1 cellular context compared by ENCODE assay signal in genomic region chr11:101441747-101442146, GRCh38.
TF ChIP-seq lines count a peak whose summit lies in the region.

No MANE protein-coding gene starts in this region.

TF ChIP-seq in SK-N-SH treated with all-trans-retinoic acid at 6 μM for 48 hours, 23 proteins besides CTCF, POLR2A, EP300 and RAD21 (continued from another document):
- no peak for TF ChIP-seq CREB5 (CRISPR knock-in tag; IDR thresholded peaks at IDR 0.05; ENCODE audit: low read depth)
- no peak for TF ChIP-seq TSHZ2 (CRISPR knock-in tag; IDR thresholded peaks at IDR 0.05)
- TF ChIP-seq CSRNP3 (CRISPR knock-in tag; IDR thresholded peaks at IDR 0.05) = no peak
- no peak for TF ChIP-seq ZNF70 (CRISPR knock-in tag; IDR thresholded peaks at IDR 0.05)
